In genomic region chr16:22782299-22782698, GRCh38 we compare ENCODE assay signal across 20 cellular contexts. TPM values are rescaled to one million over a fixed set of nuclear protein-coding genes. Genes with fewer than 3 reads are reported as not detected.
A peak's percentile ranks its signal among the peaks of the same experiment; 100 is the strongest.
DNase-seq lines count a peak whose midpoint lies in the region; ATAC-seq, FAIRE-seq and TF ChIP-seq lines count a peak whose summit lies in the region.
"Had no signal": no experiment of that assay in that cellular context is flagged by ENCODE, and none has a peak within 500 bp of the region (broad histone marks: within the 10 kb centered on the region; RNA-seq: fewer than 3 reads in every experiment).

No MANE protein-coding gene starts in this region.

- no peaks in the 10 kb centered on the region for H3K9me2 ChIP-seq in SK-N-SH

- CTCF ChIA-PET in SK-N-SH (lab: Yijun Ruan, JAX) = interaction anchor here (1.1 to 1.7 kb wide), 2 partner anchors 19 to 31 kb away, joined by 4 to 5 read pairs; no protein-coding TSS in a partner anchor
- CTCF ChIA-PET in endothelial cell of umbilical vein (lab: Charles Lee) = interaction anchor here (2.4 kb wide), 1 partner anchor 9 kb away, joined by 6 read pairs; no protein-coding TSS in a partner anchor

- H3K4me2 ChIP-seq in SK-N-SH (no peak overlapping the region), endothelial cell of umbilical vein (ENCODE audit: insufficient read depth, low read length) (no peak overlapping the region)

- 0 out of 4 replicates have a peak, but pooled peaks of 1 of the 2 experiments have one; percentile 27 for TF ChIP-seq EP300 in SK-N-SH (IDR thresholded peaks at IDR 0.05; ENCODE audit: borderline replicate concordance in 1 of 2, low read depth in 1 of 2, low read length in 1 of 2)

- H3K4me3 ChIP-seq in SK-N-SH (ENCODE audit: low read depth in 2 of 2, low read length in 1 of 2) = no peak overlapping the region
- H3K4me3 ChIP-seq in endothelial cell of umbilical vein (replicated peaks in 1 of 3; ENCODE audit: insufficient read depth in 1 of 3, low read depth in 1 of 3, low read length in 3 of 3) = no peak overlapping the region
- H3K4me3 ChIP-seq: dorsolateral prefrontal cortex, esophagus squamous epithelium had no signal

- no peak overlapping the region for H3K27ac Mint-ChIP-seq in immature natural killer cell
- H3K27ac Mint-ChIP-seq: activated B cell treated with CpG ODN at 0.5 μM for 24 hours; activated naive CD8-positive, alpha-beta T cell treated with anti-CD3 and anti-CD28 coated beads, Interleukin-2, amount 10 ng/mL, durations not matched to agents 7 days and 5 days; activated T-helper 1 cell treated with anti-CD3 and anti-CD28 coated beads, Interleukin-12 subunit alpha, Interleukin-12 subunit beta, Interleukin-2, Interleukin-4 antibody, amounts not matched to agents 30 ng/mL and 10 ng/mL and 1 ng/mL, durations not matched to agents 14 hours and 24 hours and 36 hours; CD4-positive, CD25-positive, alpha-beta regulatory T cell had no signal

- DNase-seq in SK-N-SH = peak; percentile 21
- peak; percentile 34 for DNase-seq in NOMO-1 treated with dmso at 0.1 percent for 144 hours (lab: John Stamatoyannopoulos, UW; ENCODE audit: unreplicated experiment)
- DNase-seq in endothelial cell of umbilical vein (ENCODE audit: low read depth, low spot score) = peak; percentile 71
- peak; percentile 34 for DNase-seq in putamen (ENCODE audit: low spot score)
- no peak for DNase-seq in activated CD4-positive, alpha-beta T cell treated with anti-CD3 and anti-CD28 coated beads for 4 hours
- no peak for DNase-seq in immature natural killer cell
- DNase-seq: activated B cell treated with CpG ODN at 0.5 μM for 24 hours; activated naive CD8-positive, alpha-beta T cell treated with anti-CD3 and anti-CD28 coated beads, Interleukin-2, amount 10 ng/mL, durations not matched to agents 7 days and 5 days; CD4-positive, CD25-positive, alpha-beta regulatory T cell; DND-41; dorsolateral prefrontal cortex; esophagus squamous epithelium; NCI-H1092; NCI-H524; retina; stimulated activated naive CD8-positive, alpha-beta T cell treated with anti-CD3 and anti-CD28 coated beads, Interleukin-15, amount 100 ng/mL, for 72 hours had no signal

- H3K9me1 ChIP-seq in endothelial cell of umbilical vein (replicated peaks; ENCODE audit: control insufficient read depth, extremely low read depth, insufficient read depth, low read length) = no peaks in the 10 kb centered on the region

- dilution Hi-C loops in endothelial cell of umbilical vein (cut with MboI; ENCODE audit: extremely low pct_ligation_motif_present, low sequenced_read_pairs) = no loop called here

- no TSS peak for BruUV-seq in endothelial cell of umbilical vein (replicated peaks; lab: Mats Ljungman, UMichigan)

- FAIRE-seq in endothelial cell of umbilical vein (lab: Jason Lieb, UNC) = no peak
- FAIRE-seq: A204.1 had no signal

- H3K9me3 Mint-ChIP-seq in immature natural killer cell = peaks cover 0 to 6% (median 0%) of the 10 kb centered on the region in 6 donors
- H3K9me3 Mint-ChIP-seq: activated naive CD8-positive, alpha-beta T cell treated with anti-CD3 and anti-CD28 coated beads, Interleukin-2, amount 10 ng/mL, durations not matched to agents 7 days and 5 days; activated T-helper 1 cell treated with anti-CD3 and anti-CD28 coated beads, Interleukin-12 subunit alpha, Interleukin-12 subunit beta, Interleukin-2, Interleukin-4 antibody, amounts not matched to agents 30 ng/mL and 10 ng/mL and 1 ng/mL, durations not matched to agents 14 hours and 24 hours and 36 hours had no signal

- H2AFZ ChIP-seq in SK-N-SH (ENCODE audit: low read depth) (no peak overlapping the region), endothelial cell of umbilical vein (ENCODE audit: low read depth, low read length) (no peak overlapping the region)

- H3K27me3 ChIP-seq in SK-N-SH (ENCODE audit: insufficient read depth) (no peaks in the 10 kb centered on the region), endothelial cell of umbilical vein (ENCODE audit: control insufficient read depth in 2 of 2, insufficient read depth in 2 of 2, low read length in 2 of 2) (no peaks in the 10 kb centered on the region)
- H3K27me3 ChIP-seq: dorsolateral prefrontal cortex, esophagus squamous epithelium had no signal

- H3K4me1 Mint-ChIP-seq in immature natural killer cell = peaks cover 3 to 9% of the 10 kb centered on the region in 2 donors
- H3K4me1 Mint-ChIP-seq: activated B cell treated with CpG ODN at 0.5 μM for 24 hours; CD4-positive, CD25-positive, alpha-beta regulatory T cell; stimulated activated naive CD8-positive, alpha-beta T cell treated with anti-CD3 and anti-CD28 coated beads, Interleukin-15, amount 100 ng/mL, for 72 hours had no signal

- no peak overlapping the region for H3K4me3 Mint-ChIP-seq in immature natural killer cell
- H3K4me3 Mint-ChIP-seq: activated B cell treated with CpG ODN at 0.5 μM for 24 hours; activated naive CD8-positive, alpha-beta T cell treated with anti-CD3 and anti-CD28 coated beads, Interleukin-2, amount 10 ng/mL, durations not matched to agents 7 days and 5 days; activated T-helper 1 cell treated with anti-CD3 and anti-CD28 coated beads, Interleukin-12 subunit alpha, Interleukin-12 subunit beta, Interleukin-2, Interleukin-4 antibody, amounts not matched to agents 30 ng/mL and 10 ng/mL and 1 ng/mL, durations not matched to agents 14 hours and 24 hours and 36 hours; CD4-positive, CD25-positive, alpha-beta regulatory T cell; stimulated activated naive CD8-positive, alpha-beta T cell treated with anti-CD3 and anti-CD28 coated beads, Interleukin-15, amount 100 ng/mL, for 72 hours had no signal

- H3K79me2 ChIP-seq in SK-N-SH (ENCODE audit: insufficient read depth) (no peaks in the 10 kb centered on the region), endothelial cell of umbilical vein (ENCODE audit: control insufficient read depth, insufficient read depth, low read length) (no peaks in the 10 kb centered on the region)

- H3K27ac ChIP-seq in SK-N-SH (ENCODE audit: low read depth in 2 of 2, low read length in 1 of 2) = peak overlapping the region in 1 of 2 experiments; percentile 83; a peak in 2 of 4 replicates
- no peak overlapping the region for H3K27ac ChIP-seq in endothelial cell of umbilical vein (ENCODE audit: insufficient read depth, low read depth, low read length)
- H3K27ac ChIP-seq: esophagus squamous epithelium had no signal

- POLR2A ChIA-PET in SK-N-SH (lab: Yijun Ruan, JAX) (no interaction called here), endothelial cell of umbilical vein (lab: Charles Lee) (no interaction called here)

- intact Hi-C loops in endothelial cell of umbilical vein (cut with micrococcal nuclease) = no loop called here

- H3K4me1 ChIP-seq in SK-N-SH (ENCODE audit: control insufficient read depth in 1 of 2, insufficient read depth in 2 of 2, low read depth in 1 of 2, low read length in 1 of 2) (peaks cover 0 to 16% of the 10 kb centered on the region in 2 experiments; a peak in 3 of 4 replicates), endothelial cell of umbilical vein (ENCODE audit: control insufficient read depth, extremely low read depth, insufficient read depth, low read length) (no peaks in the 10 kb centered on the region)
- H3K4me1 ChIP-seq: esophagus squamous epithelium had no signal

- H3K27me3 Mint-ChIP-seq in immature natural killer cell (ENCODE audit: low read depth in 3 of 3) = peaks cover 2 to 9% (median 8%) of the 10 kb centered on the region in 3 donors

- H3K9me3 ChIP-seq in SK-N-SH = no peaks in the 10 kb centered on the region
- H3K9me3 ChIP-seq in endothelial cell of umbilical vein (replicated peaks; ENCODE audit: control insufficient read depth, insufficient read depth, low read length) = no peaks in the 10 kb centered on the region
- H3K9me3 ChIP-seq: esophagus squamous epithelium had no signal

- H3F3A ChIP-seq in SK-N-SH (replicated peaks; ENCODE audit: insufficient read depth) = peaks cover 3% of the 10 kb centered on the region

- 46% methylated on average over 4 of the region's 4 CpGs for WGBS in SK-N-SH (ENCODE audit: low lambda C conversion rate)

- TF ChIP-seq POLR2A in endothelial cell of umbilical vein (IDR thresholded peaks at IDR 0.05; ENCODE audit: low read depth, low read length) = no peak

- no peak for TF ChIP-seq RAD21 in SK-N-SH (IDR thresholded peaks at IDR 0.05; ENCODE audit: low read length)

- H3K36me3 ChIP-seq in SK-N-SH (replicated peaks in 1 of 2; ENCODE audit: control insufficient read depth in 1 of 2, insufficient read depth in 2 of 2, low read length in 1 of 2) = no peaks in the 10 kb centered on the region
- H3K36me3 ChIP-seq in endothelial cell of umbilical vein (ENCODE audit: control insufficient read depth in 2 of 2, extremely low read depth in 1 of 2, insufficient read depth in 2 of 2, low read length in 2 of 2) = no peaks in the 10 kb centered on the region
- H3K36me3 ChIP-seq: esophagus squamous epithelium had no signal

- TF ChIP-seq CTCF in SK-N-SH (IDR thresholded peaks at IDR 0.05) = no peak
- no peak for TF ChIP-seq CTCF in endothelial cell of umbilical vein (IDR thresholded peaks at IDR 0.05; ENCODE audit: extremely low read depth in 1 of 2, insufficient read depth in 1 of 2, low read depth in 1 of 2, low read length in 2 of 2)

- H4K20me1 ChIP-seq in SK-N-SH (ENCODE audit: insufficient read depth) (no peaks in the 10 kb centered on the region), endothelial cell of umbilical vein (replicated peaks; ENCODE audit: control insufficient read depth, extremely low read depth, insufficient read depth, low read length) (no peaks in the 10 kb centered on the region)

- H3K9ac ChIP-seq in SK-N-SH (no peak overlapping the region), endothelial cell of umbilical vein (replicated peaks; ENCODE audit: extremely low read depth, insufficient read depth, low read length) (no peak overlapping the region)

- H3K36me3 Mint-ChIP-seq in immature natural killer cell = no peaks in the 10 kb centered on the region
- H3K36me3 Mint-ChIP-seq: activated naive CD8-positive, alpha-beta T cell treated with anti-CD3 and anti-CD28 coated beads, Interleukin-2, amount 10 ng/mL, durations not matched to agents 7 days and 5 days; CD4-positive, CD25-positive, alpha-beta regulatory T cell had no signal

- ATAC-seq in SK-N-SH treated with all-trans-retinoic acid at 6 μM for 48 hours (no peak), GM19452 (IDR thresholded peaks at IDR 0.05; ENCODE audit: unreplicated experiment) (no peak)
- ATAC-seq: stimulated activated naive CD8-positive, alpha-beta T cell treated with anti-CD3 and anti-CD28 coated beads, Interleukin-15, amount 100 ng/mL, for 72 hours had no signal

RNA-seq across cellular contexts. Expression of gene HS3ST2, which starts 31.7 kb away (rescaled TPM):
- polyA plus RNA-seq in SK-N-SH (2012; rRNA removed) (not detected in 2 replicates), endothelial cell of umbilical vein (not detected in 2 replicates), immature natural killer cell (not detected)
- polyA plus RNA-seq in SK-N-SH (2012; cell fraction: cytosol; rRNA removed) = not detected in 2 replicates
- not detected in 2 replicates for polyA plus RNA-seq in SK-N-SH (2012; cell fraction: nucleus; rRNA removed)
- total RNA-seq in endothelial cell of umbilical vein = not detected in 2 replicates
- not detected in 2 replicates for polyA plus RNA-seq in endothelial cell of umbilical vein (2011; cell fraction: cytosol; rRNA removed)
- polyA plus RNA-seq in endothelial cell of umbilical vein (2011; cell fraction: nucleus; rRNA removed) = not detected in 2 replicates
- polyA plus RNA-seq in endothelial cell of umbilical vein (2012) = not detected in 2 replicates
- not detected in 2 replicates for polyA minus RNA-seq in endothelial cell of umbilical vein
- not detected for polyA minus RNA-seq in endothelial cell of umbilical vein (2011; cell fraction: cytosol; rRNA and poly(A)+ RNA removed)
- not detected in 2 replicates for polyA minus RNA-seq in endothelial cell of umbilical vein (2011; cell fraction: nucleus; rRNA and poly(A)+ RNA removed)
- total RNA-seq: activated B cell treated with CpG ODN at 0.5 μM for 24 hours; activated T-helper 1 cell treated with anti-CD3 and anti-CD28 coated beads, Interleukin-12 subunit alpha, Interleukin-12 subunit beta, Interleukin-2, Interleukin-4 antibody, amounts not matched to agents 30 ng/mL and 10 ng/mL and 1 ng/mL, durations not matched to agents 14 hours and 24 hours and 36 hours; CD4-positive, CD25-positive, alpha-beta regulatory T cell had no signal
- polyA plus RNA-seq: CD4-positive, CD25-positive, alpha-beta regulatory T cell had no signal

Comparison
In these comparisons a context has a peak if more than half of its experiments do, and no peak if none do; other contexts are left out.
1. DNase-seq: peak in SK-N-SH (single experiment), NOMO-1 treated with dmso at 0.1 percent for 144 hours (single experiment), endothelial cell of umbilical vein (single experiment) and putamen (single experiment); none in activated CD4-positive, alpha-beta T cell treated with anti-CD3 and anti-CD28 coated beads for 4 hours (0 of 2) and immature natural killer cell (0 of 3).